Comparison of ENCODE assay signal across 8 cellular contexts in the genomic region with DNA sequence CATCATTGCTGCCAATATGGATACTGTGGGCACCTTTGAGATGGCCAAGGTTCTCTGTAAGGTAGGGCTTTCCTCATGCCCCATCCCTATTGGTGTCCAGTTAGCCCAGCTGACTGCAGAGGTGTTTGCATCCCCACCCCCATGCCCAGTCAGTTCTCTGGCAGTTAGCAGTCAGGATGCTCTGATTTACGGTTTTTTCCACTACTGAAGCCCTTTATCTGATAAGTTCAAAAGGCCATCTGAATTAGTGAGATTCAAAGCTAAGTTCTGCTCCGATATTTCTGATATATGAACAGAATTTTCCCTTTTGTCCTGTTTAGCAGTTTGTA. TPM values are rescaled to one million over a fixed set of nuclear protein-coding genes. Genes with fewer than 3 reads are reported as not detected.
DNase-seq lines count a peak whose midpoint lies in the region; ATAC-seq and TF ChIP-seq lines count a peak whose summit lies in the region.

No MANE protein-coding gene starts in this region.

- H4K20me1 ChIP-seq in DND-41 (ENCODE audit: insufficient read depth, low read length) (peaks cover 4% of the 10 kb centered on the region), OCI-LY7 (ENCODE audit: insufficient read depth, low read length) (no peaks in the 10 kb centered on the region)

- intact Hi-C loops in OCI-LY7 (cut with micrococcal nuclease; ENCODE audit: unreplicated experiment), result no loop called here

- peak overlapping the region; percentile 98 for H3K4me3 Mint-ChIP-seq in endothelial cell (ENCODE audit: unreplicated experiment)

- H3K27ac ChIP-seq in DND-41 (ENCODE audit: low read length) (peak overlapping the region; percentile 89), OCI-LY7 (ENCODE audit: low read depth, low read length, poor library complexity, severe bottlenecking) (peak overlapping the region; percentile 74), trophoblast cell (ENCODE audit: low read depth, low read length) (no peak overlapping the region)

- H3K18ac ChIP-seq in trophoblast cell (ENCODE audit: low read length), result no peak overlapping the region

- no peak overlapping the region for H3K4ac ChIP-seq in trophoblast cell (ENCODE audit: low read depth, low read length)

- ATAC-seq in DND-41 (ENCODE audit: insufficient read depth, low read depth) (no peak), GM19463 (IDR thresholded peaks at IDR 0.05; ENCODE audit: unreplicated experiment) (no peak)

- H3K4me1 Mint-ChIP-seq in endothelial cell (ENCODE audit: unreplicated experiment), result peaks cover 18% of the 10 kb centered on the region

- H3K9me2 ChIP-seq in OCI-LY7 (ENCODE audit: insufficient read depth, low read length), result no peaks in the 10 kb centered on the region

- H2BK5ac ChIP-seq in trophoblast cell (ENCODE audit: low read depth, low read length, poor library complexity), result no peak overlapping the region

- peak overlapping the region; percentile 16 for H4K91ac ChIP-seq in trophoblast cell (ENCODE audit: low read depth, low read length)

- H3K27me3 ChIP-seq in DND-41 (ENCODE audit: insufficient read depth, low read length, poor library complexity), result no peaks in the 10 kb centered on the region
- no peaks in the 10 kb centered on the region for H3K27me3 ChIP-seq in trophoblast cell (ENCODE audit: insufficient read depth, low read length)

- POLR2A ChIA-PET in OCI-LY7 (lab: Charles Lee), result interaction anchor here (0.6 to 1.5 kb wide), 3 partner anchors 9 to 41 kb away, joined by 4 to 8 read pairs (median 4); a partner anchor contains a TSS

- peaks cover 64% of the 10 kb centered on the region for H3K79me2 ChIP-seq in DND-41 (ENCODE audit: insufficient read depth, low read length)
- peaks cover 39% of the 10 kb centered on the region for H3K79me2 ChIP-seq in OCI-LY7 (ENCODE audit: insufficient read depth, low read depth, low read length)
- peaks cover 15% of the 10 kb centered on the region for H3K79me2 ChIP-seq in trophoblast cell (ENCODE audit: control insufficient read depth, insufficient read depth, low read length, poor library complexity)

- peak overlapping the region; percentile 94 for H3K27ac Mint-ChIP-seq in endothelial cell (ENCODE audit: unreplicated experiment)

- peaks cover 52% of the 10 kb centered on the region for H3K36me3 ChIP-seq in DND-41 (ENCODE audit: insufficient read depth, low read length)
- H3K36me3 ChIP-seq in OCI-LY7 (ENCODE audit: insufficient read depth, low read length), result peaks cover 50% of the 10 kb centered on the region
- peaks cover 14 to 27% of the 10 kb centered on the region in 2 experiments for H3K36me3 ChIP-seq in trophoblast cell (ENCODE audit: control insufficient read depth in 1 of 2, insufficient read depth in 2 of 2, low read length in 2 of 2)

- H3K27me3 Mint-ChIP-seq in endothelial cell (ENCODE audit: unreplicated experiment), result peaks cover 2% of the 10 kb centered on the region

- CTCF ChIA-PET in OCI-LY7 (lab: Charles Lee; ENCODE audit: unreplicated experiment), result no interaction called here

- H2AFZ ChIP-seq in DND-41 (ENCODE audit: low read depth, low read length), result no peak overlapping the region
- no peak overlapping the region for H2AFZ ChIP-seq in OCI-LY7 (ENCODE audit: low read length)
- H2AFZ ChIP-seq in trophoblast cell (ENCODE audit: insufficient read depth, low read length, poor library complexity), result no peak overlapping the region

- peaks cover 32% of the 10 kb centered on the region for H3K36me3 Mint-ChIP-seq in endothelial cell (ENCODE audit: low read depth, unreplicated experiment)

- DNase-seq in DND-41, result no peak
- DNase-seq in OCI-LY7 (ENCODE audit: low spot score), result no peak
- DNase-seq in endothelial cell (ENCODE audit: low spot score), result no peak
- peak in 1 of 2 donors; percentile 12 for DNase-seq in trophoblast cell
- DNase-seq in islet precursor cell, result no peak
- DNase-seq in activated CD8-positive, alpha-beta memory T cell treated with anti-CD3 and anti-CD28 coated beads, Interleukin-2, amount 50 U/mL, for 48 hours, result no peak
- no peak for DNase-seq in GM10266 (ENCODE audit: extremely low spot score)

- no TSS peak for BruUV-seq in OCI-LY7 (replicated peaks; lab: Mats Ljungman, UMichigan)

- H2AK5ac ChIP-seq in trophoblast cell (ENCODE audit: low read length), result peak overlapping the region; percentile 49

- H3K79me1 ChIP-seq in trophoblast cell (ENCODE audit: low read length), result peaks cover 16% of the 10 kb centered on the region

- H3K4me1 ChIP-seq in DND-41 (ENCODE audit: insufficient read depth, low read length) (peaks cover 44% of the 10 kb centered on the region), OCI-LY7 (ENCODE audit: insufficient read depth, low read length, poor library complexity, severe bottlenecking) (peaks cover 30% of the 10 kb centered on the region), trophoblast cell (ENCODE audit: control insufficient read depth in 1 of 2, insufficient read depth in 2 of 2, low read length in 2 of 2) (peaks cover 8 to 13% of the 10 kb centered on the region in 2 experiments)

- H3K9ac ChIP-seq in DND-41 (ENCODE audit: low read depth, low read length) (peak overlapping the region; percentile 67), trophoblast cell (ENCODE audit: low read length) (no peak overlapping the region)

- H3K9me3 ChIP-seq in DND-41 (ENCODE audit: insufficient read depth, low read length, severe bottlenecking), result no peaks in the 10 kb centered on the region
- no peaks in the 10 kb centered on the region for H3K9me3 ChIP-seq in OCI-LY7 (ENCODE audit: low read length)
- H3K9me3 ChIP-seq in trophoblast cell (ENCODE audit: insufficient read depth, low read depth, low read length), result no peaks in the 10 kb centered on the region

- H2BK120ac ChIP-seq in trophoblast cell (ENCODE audit: insufficient read depth, low read length, poor library complexity), result no peak overlapping the region

- H4K8ac ChIP-seq in trophoblast cell (ENCODE audit: low read depth, low read length), result peak overlapping the region; percentile 94

- TF ChIP-seq CTCF in DND-41 (IDR thresholded peaks at IDR 0.05; ENCODE audit: borderline replicate concordance, extremely low read depth, low read length, poor library complexity, severe bottlenecking), result no peak
- no peak for TF ChIP-seq CTCF in OCI-LY7 (conservative IDR thresholded peaks at IDR 0.05; ENCODE audit: low read length)
- TF ChIP-seq CTCF in endothelial cell (IDR thresholded peaks at IDR 0.05; ENCODE audit: unreplicated experiment), result no peak
- no peak for TF ChIP-seq CTCF in GM10266 (IDR thresholded peaks at IDR 0.05; ENCODE audit: control insufficient read depth, insufficient read depth, low read depth, missing control alignments)

- H2BK12ac ChIP-seq in trophoblast cell (ENCODE audit: low read length), result no peak overlapping the region

- H3K14ac ChIP-seq in trophoblast cell (ENCODE audit: low read length), result no peak overlapping the region

- H4K12ac ChIP-seq in trophoblast cell (ENCODE audit: low read depth, low read length), result no peak overlapping the region

- no CpG with 5 or more reads among the region's 2 CpGs for WGBS in trophoblast cell (ENCODE audit: extremely low coverage, insufficient coverage, insufficient read length)

- H3K4me3 ChIP-seq in DND-41 (ENCODE audit: low read depth in 1 of 2, low read length in 2 of 2), result peak overlapping the region; percentile 52 to 75
- H3K4me3 ChIP-seq in OCI-LY7 (ENCODE audit: low read depth, low read length, poor library complexity, severe bottlenecking), result peak overlapping the region; percentile 84
- H3K4me3 ChIP-seq in trophoblast cell (ENCODE audit: low read depth, low read length), result no peak overlapping the region

- H3K9me3 Mint-ChIP-seq in endothelial cell (ENCODE audit: unreplicated experiment), result no peaks in the 10 kb centered on the region

- H3K4me2 ChIP-seq in DND-41 (ENCODE audit: insufficient read depth, low read length), result peak overlapping the region; percentile 99
- peak overlapping the region; percentile 87 for H3K4me2 ChIP-seq in OCI-LY7 (ENCODE audit: low read length)
- H3K4me2 ChIP-seq in trophoblast cell (ENCODE audit: low read length), result peak overlapping the region; percentile 84

- H3K23ac ChIP-seq in trophoblast cell (ENCODE audit: low read length), result no peak overlapping the region

RNA-seq across cellular contexts. Expression of a gene that starts 0.8 kb away (rescaled TPM):
- 39.4 and 51.4 TPM in 2 replicates for total RNA-seq in OCI-LY7 (2014; rRNA removed; shearing (Covaris generic))
- total RNA-seq in OCI-LY7 (2022), result 61.4 and 62.3 TPM in 2 replicates
- total RNA-seq in endothelial cell (ENCODE audit: unreplicated experiment), result 61.3 TPM
- polyA plus RNA-seq in trophoblast cell (2013), result 46.9 and 47.7 TPM in 2 replicates

RNA-seq across cellular contexts. Expression of a gene that starts 1.3 kb away (rescaled TPM):
- 167 and 285 TPM in 2 replicates for total RNA-seq in OCI-LY7 (2014; rRNA removed; shearing (Covaris generic))
- total RNA-seq in OCI-LY7 (2022) (174 and 182 TPM in 2 replicates), endothelial cell (ENCODE audit: unreplicated experiment) (154 TPM)
- 290 and 306 TPM in 2 replicates for polyA plus RNA-seq in trophoblast cell (2013)

RNA-seq across cellular contexts. Expression of a gene that starts 8.9 kb away (rescaled TPM):
- total RNA-seq in OCI-LY7 (2014; rRNA removed; shearing (Covaris generic)), result 63.9 and 70.1 TPM in 2 replicates
- 76.1 and 77.5 TPM in 2 replicates for total RNA-seq in OCI-LY7 (2022)
- 25.4 TPM for total RNA-seq in endothelial cell (ENCODE audit: unreplicated experiment)
- polyA plus RNA-seq in trophoblast cell (2013), result 57.3 and 58.6 TPM in 2 replicates

RNA-seq across cellular contexts. Expression of a gene that starts 17.6 kb away (rescaled TPM):
- 21.5 and 23.2 TPM in 2 replicates for total RNA-seq in OCI-LY7 (2014; rRNA removed; shearing (Covaris generic))
- total RNA-seq in OCI-LY7 (2022), result 26.6 and 30.9 TPM in 2 replicates
- total RNA-seq in endothelial cell (ENCODE audit: unreplicated experiment), result 17.4 TPM
- 21.6 and 23.4 TPM in 2 replicates for polyA plus RNA-seq in trophoblast cell (2013)

RNA-seq across cellular contexts. Expression of a gene that starts 20.2 kb away (rescaled TPM):
- total RNA-seq in OCI-LY7 (2014; rRNA removed; shearing (Covaris generic)), result 48.5 and 65.7 TPM in 2 replicates
- 67.6 and 72.9 TPM in 2 replicates for total RNA-seq in OCI-LY7 (2022)
- total RNA-seq in endothelial cell (ENCODE audit: unreplicated experiment), result 34.3 TPM
- polyA plus RNA-seq in trophoblast cell (2013), result 27.7 and 29.0 TPM in 2 replicates
